ENCODE assay signal across 26 cellular contexts in genomic region chr6:166768761-166769160, GRCh38.
"Had no signal": no experiment of that assay in that cellular context is flagged by ENCODE, and none has a peak within 500 bp of the region (broad histone marks: within the 10 kb centered on the region; RNA-seq: fewer than 3 reads in every experiment).

No MANE protein-coding gene starts in this region.

- H3K36me3 Mint-ChIP-seq: activated naive CD4-positive, alpha-beta T cell treated with anti-CD3 and anti-CD28 coated beads, Interleukin-2, amount 50 U/mL, for 24 hours; stimulated activated effector memory CD8-positive, alpha-beta T cell treated with anti-CD3 and anti-CD28 coated beads, Interleukin-12 subunit alpha, Interleukin-12 subunit beta, amount 100 ng/mL, for 72 hours had no signal

- H3K36me3 ChIP-seq: right lobe of liver, thoracic aorta, vagina had no signal

- H3K4me2 ChIP-seq: hepatocyte had no signal

- ATAC-seq: activated CD4-positive, alpha-beta T cell treated with anti-CD3 and anti-CD28 coated beads for 36 hours; gastroesophageal sphincter; left ventricle myocardium superior; right lobe of liver; stimulated activated effector memory CD8-positive, alpha-beta T cell treated with anti-CD3 and anti-CD28 coated beads, Interleukin-12 subunit alpha, Interleukin-12 subunit beta, amount 100 ng/mL, for 72 hours had no signal

- H2AFZ ChIP-seq: hepatocyte had no signal

- H3K79me2 ChIP-seq: hepatocyte had no signal

- H3K27ac ChIP-seq: gastroesophageal sphincter, hepatocyte, right lobe of liver, skin epidermis, thoracic aorta, vagina had no signal

- H3K27me3 ChIP-seq: gastroesophageal sphincter, hepatocyte, right lobe of liver, vagina had no signal

- H3K27ac Mint-ChIP-seq: activated B cell treated with CpG ODN at 0.5 μM for 24 hours; activated CD4-positive, alpha-beta T cell treated with anti-CD3 and anti-CD28 coated beads for 36 hours; activated naive CD4-positive, alpha-beta T cell treated with anti-CD3 and anti-CD28 coated beads, Interleukin-2, amount 50 U/mL, for 24 hours; stimulated activated effector memory CD8-positive, alpha-beta T cell treated with anti-CD3 and anti-CD28 coated beads, Interleukin-12 subunit alpha, Interleukin-12 subunit beta, amount 100 ng/mL, for 72 hours; stimulated activated naive CD8-positive, alpha-beta T cell treated with anti-CD3 and anti-CD28 coated beads, Interleukin-15, Interleukin-2, amounts not matched to agents 100 ng/mL and 50 ng/mL, for 24 hours; T-helper 2 cell treated with Interferon-gamma antibody and Interleukin-4, amounts not matched to agents 5 μg/mL and 100 μg/mL, for 36 hours had no signal

- H3K9me3 Mint-ChIP-seq: activated B cell treated with CpG ODN at 0.5 μM for 24 hours; activated naive CD4-positive, alpha-beta T cell treated with anti-CD3 and anti-CD28 coated beads, Interleukin-2, amount 50 U/mL, for 24 hours; neural crest cell; stimulated activated effector memory CD8-positive, alpha-beta T cell treated with anti-CD3 and anti-CD28 coated beads, Interleukin-12 subunit alpha, Interleukin-12 subunit beta, amount 100 ng/mL, for 72 hours; stimulated activated naive CD8-positive, alpha-beta T cell treated with anti-CD3 and anti-CD28 coated beads, Interleukin-15, Interleukin-2, amounts not matched to agents 100 ng/mL and 50 ng/mL, for 24 hours; T-helper 2 cell treated with Interferon-gamma antibody and Interleukin-4, amounts not matched to agents 5 μg/mL and 100 μg/mL, for 36 hours had no signal

- FAIRE-seq: bronchial epithelial cell, colon, endothelial cell of umbilical vein had no signal

- H3K27me3 Mint-ChIP-seq: activated CD4-positive, alpha-beta T cell treated with anti-CD3 and anti-CD28 coated beads for 36 hours had no signal

- H3K4me3 Mint-ChIP-seq: activated B cell treated with CpG ODN at 0.5 μM for 24 hours; activated CD4-positive, alpha-beta T cell treated with anti-CD3 and anti-CD28 coated beads for 36 hours; activated naive CD4-positive, alpha-beta T cell treated with anti-CD3 and anti-CD28 coated beads, Interleukin-2, amount 50 U/mL, for 24 hours; neural crest cell; stimulated activated effector memory CD8-positive, alpha-beta T cell treated with anti-CD3 and anti-CD28 coated beads, Interleukin-12 subunit alpha, Interleukin-12 subunit beta, amount 100 ng/mL, for 72 hours; stimulated activated naive CD8-positive, alpha-beta T cell treated with anti-CD3 and anti-CD28 coated beads, Interleukin-15, Interleukin-2, amounts not matched to agents 100 ng/mL and 50 ng/mL, for 24 hours; T-helper 2 cell treated with Interferon-gamma antibody and Interleukin-4, amounts not matched to agents 5 μg/mL and 100 μg/mL, for 36 hours had no signal

- DNase-seq: activated B cell treated with CpG ODN at 0.5 μM for 24 hours; activated CD4-positive, alpha-beta T cell treated with anti-CD3 and anti-CD28 coated beads for 36 hours; activated CD4-positive, alpha-beta T cell treated with anti-CD3 and anti-CD28 coated beads, Interleukin-2, amount 50 U/mL, for 4 hours; activated T-cell treated with anti-CD3 and anti-CD28 coated beads for 4 hours; effector memory CD4-positive, alpha-beta T cell; islet precursor cell; left ventricle myocardium superior; occipital lobe; right lobe of liver; stimulated activated CD4-positive, alpha-beta T cell treated with anti-CD3 and anti-CD28 coated beads, Interleukin-12 subunit alpha, Interleukin-12 subunit beta, amount 100 ng/mL, for 4 hours; stimulated activated CD4-positive, alpha-beta T cell treated with anti-CD3 and anti-CD28 coated beads, Interleukin-4, amount 100 ng/mL, for 1 hour; T-helper 1 cell; trophoblast cell had no signal

- H3K4me3 ChIP-seq: gastroesophageal sphincter, hepatocyte, right lobe of liver, skin epidermis, thoracic aorta, vagina had no signal

- H3K4me1 ChIP-seq: gastroesophageal sphincter, right lobe of liver, vagina had no signal

- H3K4me1 Mint-ChIP-seq: activated B cell treated with CpG ODN at 0.5 μM for 24 hours; activated CD4-positive, alpha-beta T cell treated with anti-CD3 and anti-CD28 coated beads for 36 hours; activated naive CD4-positive, alpha-beta T cell treated with anti-CD3 and anti-CD28 coated beads, Interleukin-2, amount 50 U/mL, for 24 hours; stimulated activated effector memory CD8-positive, alpha-beta T cell treated with anti-CD3 and anti-CD28 coated beads, Interleukin-12 subunit alpha, Interleukin-12 subunit beta, amount 100 ng/mL, for 72 hours had no signal

- H3K9me3 ChIP-seq: gastroesophageal sphincter, right lobe of liver, thoracic aorta, vagina had no signal
